Comparison of ENCODE assay signal across 8 cellular contexts in genomic region chr13:51221674-51222509, GRCh38. TPM values are rescaled to one million over a fixed set of nuclear protein-coding genes. Genes with fewer than 3 reads are reported as not detected.
DNase-seq lines count a peak whose midpoint lies in the region; ATAC-seq and TF ChIP-seq lines count a peak whose summit lies in the region.

FAM124A (plus strand) TSS chr13:51222398; CDS start chr13:51222502, 104 bp downstream.

- peak; percentile 22 for DNase-seq in Caki2 (ENCODE audit: low read depth)
- peak; percentile 11 for DNase-seq in KG1 (lab: John Stamatoyannopoulos, UW)
- DNase-seq in activated B cell treated with CpG ODN at 0.5 μM for 24 hours, result peak; percentile 51
- no peak for DNase-seq in coronary artery (ENCODE audit: low spot score)
- DNase-seq in right lobe of liver, result peak; percentile 41 to 60 (median 52)
- DNase-seq in stimulated activated CD4-positive, alpha-beta T cell treated with anti-CD3 and anti-CD28 coated beads, Interleukin-4, amount 100 ng/mL, for 48 hours (ENCODE audit: low read depth in 2 of 2), result peak; percentile 30 to 37
- DNase-seq in Karpas-422, result no peak

- no peaks in the 10 kb centered on the region for H3K9me3 Mint-ChIP-seq in activated B cell treated with CpG ODN at 0.5 μM for 24 hours

- in situ Hi-C loops in Caki2 (cut with HindIII; ENCODE audit: low pct_unique_long_range_greater_than_20kb, low sequenced_read_pairs), result no loop called here

- H3K79me2 ChIP-seq in Karpas-422 (ENCODE audit: low read length), result no peaks in the 10 kb centered on the region

- no peak within 1 kb of the TSS for H3K9ac ChIP-seq in Karpas-422 (ENCODE audit: low read length)

- H2AFZ ChIP-seq in Karpas-422 (ENCODE audit: low read length), result no peak within 1 kb of the TSS

- peak within 1 kb of the TSS; percentile 59 to 73 for H3K27ac ChIP-seq in coronary artery
- H3K27ac ChIP-seq in right lobe of liver, result no peak within 1 kb of the TSS
- H3K27ac ChIP-seq in Karpas-422 (ENCODE audit: low read length), result no peak within 1 kb of the TSS

- peaks cover 7% of the 10 kb centered on the region for H3K4me1 Mint-ChIP-seq in activated B cell treated with CpG ODN at 0.5 μM for 24 hours

- peaks cover 50% of the 10 kb centered on the region for H3K27me3 Mint-ChIP-seq in activated B cell treated with CpG ODN at 0.5 μM for 24 hours

- intact Hi-C loops in activated B cell treated with CpG ODN at 0.5 μM for 24 hours (cut with micrococcal nuclease), result loop anchor here (1.0 to 5.0 kb wide), 2 partner anchors 64 to 580 kb away; partner anchors contain the start of gene DHRS12
- intact Hi-C loops in right lobe of liver (cut with DNase I), result no loop called here

- no peak for TF ChIP-seq POLR2A in right lobe of liver (IDR thresholded peaks at IDR 0.05)

- WGBS in right lobe of liver (ENCODE audit: insufficient coverage, low coverage, low lambda C conversion rate, missing lambda C conversion rate), result 1% methylated on average over 21 of the region's 86 CpGs

- H3K4me3 ChIP-seq in coronary artery (peak within 1 kb of the TSS; percentile 96), right lobe of liver (peak within 1 kb of the TSS; percentile 60 to 69 (median 61)), Karpas-422 (ENCODE audit: low read length) (no peak within 1 kb of the TSS)

- H3K9me2 ChIP-seq in Karpas-422 (replicated peaks; ENCODE audit: insufficient read depth, low read length), result no peaks in the 10 kb centered on the region

- no peaks in the 10 kb centered on the region for H3K36me3 ChIP-seq in right lobe of liver
- H3K36me3 ChIP-seq in Karpas-422 (ENCODE audit: insufficient read depth, low read length), result no peaks in the 10 kb centered on the region

- no peak for TF ChIP-seq CTCF in activated B cell treated with CpG ODN at 0.5 μM for 24 hours (IDR thresholded peaks at IDR 0.05)
- TF ChIP-seq CTCF in coronary artery (IDR thresholded peaks at IDR 0.05), result no peak
- peak in 2 of 4 donors; percentile 45 to 67 for TF ChIP-seq CTCF in right lobe of liver (IDR thresholded peaks at IDR 0.05)

- H3K36me3 Mint-ChIP-seq in activated B cell treated with CpG ODN at 0.5 μM for 24 hours (ENCODE audit: low read depth), result no peaks in the 10 kb centered on the region

- POLR2A ChIA-PET in activated B cell treated with CpG ODN at 0.5 μM for 24 hours (lab: Charles Lee), result no interaction called here

- H3K4me2 ChIP-seq in Karpas-422 (ENCODE audit: low read depth, low read length, poor library complexity, severe bottlenecking), result no peak within 1 kb of the TSS

- CTCF ChIA-PET in activated B cell treated with CpG ODN at 0.5 μM for 24 hours (lab: Charles Lee), result no interaction called here

- ATAC-seq in GM21515 (IDR thresholded peaks at IDR 0.05; ENCODE audit: unreplicated experiment) (peak; percentile 83), activated B cell treated with CpG ODN at 0.5 μM for 24 hours (ENCODE audit: low read depth) (peak; percentile 90), right lobe of liver (peak; percentile 89 to 95 (median 92))

- H3K27me3 ChIP-seq in right lobe of liver (no peaks in the 10 kb centered on the region), Karpas-422 (ENCODE audit: low read length) (no peaks in the 10 kb centered on the region)

- H4K20me1 ChIP-seq in Karpas-422 (ENCODE audit: insufficient read depth, low read depth, low read length), result no peaks in the 10 kb centered on the region

- H3K4me1 ChIP-seq in right lobe of liver (peaks cover 0 to 6% (median 0%) of the 10 kb centered on the region in 4 donors), Karpas-422 (ENCODE audit: low read length) (no peaks in the 10 kb centered on the region)

- peak within 1 kb of the TSS; percentile 81 for H3K4me3 Mint-ChIP-seq in activated B cell treated with CpG ODN at 0.5 μM for 24 hours

- no peaks in the 10 kb centered on the region for H3K9me3 ChIP-seq in right lobe of liver
- H3K9me3 ChIP-seq in Karpas-422 (ENCODE audit: low read length), result no peaks in the 10 kb centered on the region

- no peak within 1 kb of the TSS for H3K27ac Mint-ChIP-seq in activated B cell treated with CpG ODN at 0.5 μM for 24 hours

RNA-seq across cellular contexts. Expression of gene FAM124A, which starts in this region (rescaled TPM):
- total RNA-seq in Caki2 (2014; rRNA removed; shearing (Covaris generic); ENCODE audit: low replicate concordance), result 0.23 and 0.30 TPM in 2 replicates
- total RNA-seq in activated B cell treated with CpG ODN at 0.5 μM for 24 hours, result 0.07 TPM in 1 of 2 replicates, not detected in the other
- 1 to 10 TPM in 1 of 6 experiments, under 1 TPM in 5; 0.22 to 1.0 (median 0.51) TPM for total RNA-seq in right lobe of liver
- total RNA-seq in Karpas-422 (2014; rRNA removed; shearing (Covaris generic); ENCODE audit: low replicate concordance), result not detected in 2 replicates

Comparison
In these comparisons a context has a peak if more than half of its experiments do, and no peak if none do; other contexts are left out.
1. Peak in DNase-seq in Caki2; RNA of the gene not detected or under 1 TPM.
2. Peak in DNase-seq and ATAC-seq in activated B cell treated with CpG ODN at 0.5 μM for 24 hours; RNA of the gene not detected or under 1 TPM.
3. DNase-seq: peak in KG1 (single experiment), right lobe of liver (3 of 3) and stimulated activated CD4-positive, alpha-beta T cell treated with anti-CD3 and anti-CD28 coated beads, Interleukin-4, amount 100 ng/mL, for 48 hours (2 of 2); none in coronary artery (single experiment) and Karpas-422 (single experiment).
4. H3K27ac ChIP-seq: peak in coronary artery (2 of 2); none in right lobe of liver (0 of 3) and Karpas-422 (single experiment).
5. Peak in every context shown above with its lines, with median percentiles within 50 percentile points of each other: ATAC-seq.